ENCODE assay signal across 8 cellular contexts in the genomic region with DNA sequence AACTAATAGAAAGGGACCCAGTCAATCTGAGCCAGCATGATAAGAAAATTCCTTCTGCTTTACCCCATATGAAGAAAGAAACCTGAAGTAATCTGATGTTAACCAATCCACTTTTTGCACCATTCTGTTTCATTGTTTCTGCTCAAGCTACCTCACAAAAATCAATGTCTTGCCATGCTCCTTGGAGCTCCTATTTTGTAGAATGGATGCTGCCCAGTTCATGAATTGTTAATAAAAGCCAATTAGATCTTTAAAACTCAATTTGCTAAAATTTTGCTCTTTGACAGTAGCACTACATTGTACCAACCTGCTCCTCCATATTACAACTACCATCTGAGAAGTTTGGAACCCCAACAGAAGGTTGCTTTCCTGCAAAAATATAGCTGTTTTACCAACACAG.
"Had no signal": no experiment of that assay in that cellular context is flagged by ENCODE, and none has a peak within 500 bp of the region (broad histone marks: within the 10 kb centered on the region; RNA-seq: fewer than 3 reads in every experiment).

No MANE protein-coding gene starts in this region.

- ATAC-seq: GM23338, HCT116, HepG2 had no signal

- H3K4me2 ChIP-seq: GM23338, KMS-11 had no signal

- DNase-seq: H7, KBM-7 had no signal

- H3K4me3 ChIP-seq: GM23338, HAP-1 had no signal

- H3K36me3 ChIP-seq: HAP-1 had no signal

- H3K9me3 ChIP-seq: HAP-1 had no signal

- FAIRE-seq: HepG2 had no signal

- H3K4me1 ChIP-seq: HAP-1 had no signal

- H3K27ac ChIP-seq: HL-60, KMS-11 had no signal

- H2AFZ ChIP-seq: GM23338 had no signal

- H3K9ac ChIP-seq: KMS-11 had no signal
